Comparison of ENCODE assay signal across 1 cellular context in genomic region chr13:69234171-69234570, GRCh38.
TF ChIP-seq lines count a peak whose summit lies in the region.

No MANE protein-coding gene starts in this region.

TF ChIP-seq in H1, 55 proteins besides CTCF, POLR2A, EP300 and RAD21 (continued from another document):
- TF ChIP-seq CHD7 (IDR thresholded peaks at IDR 0.05; ENCODE audit: insufficient replicate concordance, low read length) (no peak), NANOG (IDR thresholded peaks at IDR 0.05; ENCODE audit: insufficient read depth, low read depth, low read length, poor library complexity, severe bottlenecking) (no peak), BRCA1 (IDR thresholded peaks at IDR 0.05; ENCODE audit: low read depth, low read length) (no peak), SIRT6 (IDR thresholded peaks at IDR 0.05; ENCODE audit: low read length) (no peak), TEAD4 (IDR thresholded peaks at IDR 0.05; ENCODE audit: low read depth, low read length) (no peak), CREB1 (IDR thresholded peaks at IDR 0.05) (no peak), SP4 (IDR thresholded peaks at IDR 0.05; ENCODE audit: low read length) (no peak), HDAC2 (IDR thresholded peaks at IDR 0.05; ENCODE audit: borderline replicate concordance in 1 of 2, low read depth in 2 of 2, low read length in 2 of 2) (no peak), KDM1A (IDR thresholded peaks at IDR 0.05; ENCODE audit: borderline replicate concordance, low read length) (no peak)
